In the genomic region with DNA sequence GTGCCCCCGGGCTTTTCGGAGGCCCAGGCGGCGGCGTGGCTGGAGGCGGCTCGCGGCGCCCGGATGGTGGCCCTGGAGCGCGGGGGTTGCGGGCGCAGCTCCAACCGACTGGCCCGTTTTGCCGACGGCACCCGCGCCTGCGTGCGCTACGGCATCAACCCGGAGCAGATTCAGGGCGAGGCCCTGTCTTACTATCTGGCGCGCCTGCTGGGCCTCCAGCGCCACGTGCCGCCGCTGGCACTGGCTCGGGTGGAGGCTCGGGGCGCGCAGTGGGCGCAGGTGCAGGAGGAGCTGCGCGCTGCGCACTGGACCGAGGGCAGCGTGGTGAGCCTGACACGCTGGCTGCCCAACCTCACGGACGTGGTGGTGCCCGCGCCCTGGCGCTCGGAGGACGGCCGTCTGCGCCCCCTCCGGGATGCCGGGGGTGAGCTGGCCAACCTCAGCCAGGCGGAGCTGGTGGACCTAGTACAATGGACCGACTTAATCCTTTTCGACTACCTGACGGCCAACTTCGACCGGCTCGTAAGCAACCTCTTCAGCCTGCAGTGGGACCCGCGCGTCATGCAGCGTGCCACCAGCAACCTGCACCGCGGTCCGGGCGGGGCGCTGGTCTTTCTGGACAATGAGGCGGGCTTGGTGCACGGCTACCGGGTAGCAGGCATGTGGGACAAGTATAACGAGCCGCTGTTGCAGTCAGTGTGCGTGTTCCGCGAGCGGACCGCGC, we compare ENCODE assay signal across 8 cellular contexts. TPM values are rescaled to one million over a fixed set of nuclear protein-coding genes. Genes with fewer than 3 reads are reported as not detected.
DNase-seq lines count a peak whose midpoint lies in the region; TF ChIP-seq lines count a peak whose summit lies in the region.

No MANE protein-coding gene starts in this region.

- peaks cover 72% of the 10 kb centered on the region for H3K4me1 Mint-ChIP-seq in HFFc6 (ENCODE audit: low read depth)

- no peaks in the 10 kb centered on the region for H3K9me3 Mint-ChIP-seq in HFFc6

- no peak for TF ChIP-seq POLR2A in sigmoid colon (IDR thresholded peaks at IDR 0.05)

- no peak for TF ChIP-seq EP300 in sigmoid colon (IDR thresholded peaks at IDR 0.05)

- H3K4me1 ChIP-seq in hepatocyte (ENCODE audit: insufficient read depth) (peaks cover 19% of the 10 kb centered on the region), sigmoid colon (peaks cover 0 to 37% (median 22%) of the 10 kb centered on the region in 4 donors)

- peaks cover 13% of the 10 kb centered on the region; the same call in 1 of the 2 replicates for H3K36me3 Mint-ChIP-seq in HFFc6 (ENCODE audit: low read depth)

- H3K79me2 ChIP-seq in hepatocyte = no peaks in the 10 kb centered on the region

- H3K27me3 ChIP-seq in hepatocyte (no peaks in the 10 kb centered on the region), sigmoid colon (peaks cover 8 to 50% (median 26%) of the 10 kb centered on the region in 3 donors)

- peak overlapping the region; percentile 98 for H3K4me2 ChIP-seq in hepatocyte

- H3K9me3 ChIP-seq in hepatocyte (ENCODE audit: low read depth) (no peaks in the 10 kb centered on the region), sigmoid colon (no peaks in the 10 kb centered on the region)

- peak overlapping the region; percentile 38 for H2AFZ ChIP-seq in hepatocyte

- peak overlapping the region; percentile 92 for H3K4me3 Mint-ChIP-seq in HFFc6

- no peaks in the 10 kb centered on the region for H3K27me3 Mint-ChIP-seq in HFFc6 (ENCODE audit: insufficient read depth)

- under 1% methylated on average over 70 of the region's 80 CpGs for WGBS in hepatocyte (ENCODE audit: low lambda C conversion rate, missing lambda C conversion rate)
- WGBS in sigmoid colon, 2 donors = 1% methylated on average over 80 of the region's 80 CpGs

- peak overlapping the region; percentile 91 for H3K27ac ChIP-seq in hepatocyte
- peak overlapping the region; percentile 5 to 85 (median 72) for H3K27ac ChIP-seq in sigmoid colon

- peak overlapping the region; percentile 78 for H3K27ac Mint-ChIP-seq in HFFc6

- H3K9me2 ChIP-seq in hepatocyte (replicated peaks; ENCODE audit: insufficient read depth) = no peaks in the 10 kb centered on the region

- H4K20me1 ChIP-seq in hepatocyte (ENCODE audit: insufficient read depth, poor library complexity, severe bottlenecking) = no peaks in the 10 kb centered on the region

- H3K4me3 ChIP-seq in hepatocyte (peak overlapping the region; percentile 46), sigmoid colon (peak overlapping the region; percentile 20 to 68 (median 64))

- DNase-seq in activated CD8-positive, alpha-beta memory T cell treated with anti-CD3 and anti-CD28 coated beads, Interleukin-2, amount 50 U/mL, for 48 hours = peak; percentile 66
- DNase-seq in activated CD8-positive, alpha-beta memory T cell treated with anti-CD3 and anti-CD28 coated beads, Interleukin-2, amount 50 U/mL, for 4 hours = no peak
- DNase-seq in HFFc6 (peak; percentile 35), NCI-H2171 treated with DMSO at 0.1 percent for 48 hours (lab: John Stamatoyannopoulos, UW) (peak; percentile 80), anterior cingulate cortex (lab: John Stamatoyannopoulos, UW) (peak in 41 of 58 donors; percentile 7 to 75 (median 43)), hepatocyte (ENCODE audit: low spot score) (peak; percentile 63), sigmoid colon (peak; percentile 67), LoVo (ENCODE audit: low spot score) (no peak)

- TF ChIP-seq CTCF in HFFc6 (IDR thresholded peaks at IDR 0.05) (no peak), hepatocyte (IDR thresholded peaks at IDR 0.05; ENCODE audit: poor library complexity) (no peak), sigmoid colon (IDR thresholded peaks at IDR 0.05) (no peak)

- H3K36me3 ChIP-seq in hepatocyte (replicated peaks; ENCODE audit: insufficient read depth, low read depth) (no peaks in the 10 kb centered on the region), sigmoid colon (no peaks in the 10 kb centered on the region)

- intact Hi-C loops in sigmoid colon (cut with DNase I) = loop anchor here (1.0 to 5.0 kb wide), 3 partner anchors 43 to 873 kb away; a partner anchor contains a TSS

RNA-seq across cellular contexts. Expression of a gene that starts 0.9 kb away (rescaled TPM):
- total RNA-seq in HFFc6 (2021; fragmentation: NEBNext Ultra II Directional; extraction: Animal tissue kit (Norgen Biotek cat#: 25700)) = 10 to 100 TPM; 40.7 to 58.6 (median 46.8) TPM
- total RNA-seq in hepatocyte (12.4 and 13.5 TPM in 2 replicates), sigmoid colon (1 to 10 TPM; 1.9 to 9.4 (median 3.3) TPM)
- polyA plus RNA-seq in hepatocyte (29.0 and 34.8 TPM in 2 replicates), sigmoid colon (1 to 10 TPM in 1 of 3 donors, under 1 TPM in 1, not detected in 1; 0.46 to 1.1 TPM)

RNA-seq across cellular contexts. Expression of a gene that starts 43.4 kb away (rescaled TPM):
- total RNA-seq in HFFc6 (2021; fragmentation: NEBNext Ultra II Directional; extraction: Animal tissue kit (Norgen Biotek cat#: 25700)) = 10 to 100 TPM; 56.7 to 65.0 (median 60.1) TPM
- total RNA-seq in hepatocyte (20.4 and 20.8 TPM in 2 replicates), sigmoid colon (10 to 100 TPM; 23.0 to 97.2 (median 37.8) TPM)
- polyA plus RNA-seq in hepatocyte (43.2 and 44.1 TPM in 2 replicates), sigmoid colon (10 to 100 TPM in 1 of 3 donors, 1 to 10 TPM in 2; 8.4 to 18.0 (median 8.6) TPM)

Comparison
In these comparisons a context has a peak if more than half of its experiments do, and no peak if none do; other contexts are left out.
1. DNase-seq: peak in activated CD8-positive, alpha-beta memory T cell treated with anti-CD3 and anti-CD28 coated beads, Interleukin-2, amount 50 U/mL, for 48 hours (single experiment), HFFc6 (single experiment), NCI-H2171 treated with DMSO at 0.1 percent for 48 hours (single experiment), anterior cingulate cortex (41 of 58), hepatocyte (single experiment) and sigmoid colon (single experiment); none in activated CD8-positive, alpha-beta memory T cell treated with anti-CD3 and anti-CD28 coated beads, Interleukin-2, amount 50 U/mL, for 4 hours (single experiment) and LoVo (single experiment).